In the genomic region with DNA sequence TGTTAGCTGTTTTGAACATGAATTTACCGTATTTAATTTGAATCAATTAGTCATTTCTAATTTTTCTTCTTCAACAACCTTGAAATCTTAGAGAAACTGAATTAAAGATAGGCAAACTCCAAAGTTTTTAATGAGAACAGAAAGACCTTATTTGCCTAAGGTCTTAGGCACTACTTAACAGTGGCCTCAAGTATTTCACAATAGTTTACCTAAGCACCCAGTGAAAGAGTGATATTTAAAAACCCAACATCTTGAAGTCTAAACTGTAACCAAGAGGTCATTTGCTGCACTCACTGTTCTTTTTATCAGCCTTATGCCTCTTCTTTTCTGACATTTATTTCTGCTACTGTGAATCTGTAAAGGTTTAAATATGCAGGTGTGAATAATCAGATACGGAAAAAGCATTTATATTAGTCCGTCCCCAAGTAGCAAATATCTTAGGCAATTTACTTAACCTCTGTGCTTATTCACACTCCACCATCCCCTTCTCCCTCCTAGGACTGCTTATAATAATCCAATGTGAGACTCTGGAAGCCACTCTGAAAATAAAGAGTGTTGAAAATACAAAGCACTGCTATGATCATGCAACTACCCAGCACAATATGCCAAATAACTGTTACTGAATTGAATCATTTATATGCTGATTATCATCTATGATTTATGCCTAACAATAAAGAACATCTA, we compare ENCODE assay signal across 19 cellular contexts.
DNase-seq lines count a peak whose midpoint lies in the region; ATAC-seq and TF ChIP-seq lines count a peak whose summit lies in the region.
"Had no signal": no experiment of that assay in that cellular context is flagged by ENCODE, and none has a peak within 500 bp of the region (broad histone marks: within the 10 kb centered on the region; RNA-seq: fewer than 3 reads in every experiment).

No MANE protein-coding gene starts in this region.

- no peaks in the 10 kb centered on the region for H3K9me3 Mint-ChIP-seq in glutamatergic neuron (ENCODE audit: unreplicated experiment)
- no peaks in the 10 kb centered on the region for H3K9me3 Mint-ChIP-seq in activated CD4-positive, alpha-beta T cell treated with anti-CD3 and anti-CD28 coated beads for 36 hours (ENCODE audit: low read depth)
- H3K9me3 Mint-ChIP-seq: CD4-positive, alpha-beta T cell; H9 had no signal

- ATAC-seq in aorta (ENCODE audit: low FRiP score), result no peak
- no peak for ATAC-seq in activated CD4-positive, alpha-beta T cell treated with anti-CD3 and anti-CD28 coated beads for 36 hours

- H3K36me3 Mint-ChIP-seq in glutamatergic neuron (ENCODE audit: unreplicated experiment), result no peaks in the 10 kb centered on the region
- no peaks in the 10 kb centered on the region for H3K36me3 Mint-ChIP-seq in activated CD4-positive, alpha-beta T cell treated with anti-CD3 and anti-CD28 coated beads for 36 hours (ENCODE audit: low read depth)

- H3K4me1 ChIP-seq in aorta (ENCODE audit: control insufficient read depth in 1 of 2, insufficient read depth in 2 of 2, low read length in 2 of 2), result no peaks in the 10 kb centered on the region
- H3K4me1 ChIP-seq: BLaER1 had no signal

- no peaks in the 10 kb centered on the region for H3K27me3 Mint-ChIP-seq in glutamatergic neuron (ENCODE audit: unreplicated experiment)
- no peaks in the 10 kb centered on the region for H3K27me3 Mint-ChIP-seq in activated CD4-positive, alpha-beta T cell treated with anti-CD3 and anti-CD28 coated beads for 36 hours
- H3K27me3 Mint-ChIP-seq: CD4-positive, alpha-beta T cell had no signal

- TF ChIP-seq EP300 in Ishikawa (IDR thresholded peaks at IDR 0.05; ENCODE audit: borderline replicate concordance), result no peak

- no peaks in the 10 kb centered on the region for H3K27me3 ChIP-seq in aorta (ENCODE audit: control insufficient read depth in 1 of 2, insufficient read depth in 2 of 2, low read length in 1 of 2)
- H3K27me3 ChIP-seq: BLaER1 had no signal

- no peaks in the 10 kb centered on the region for H3K9me3 ChIP-seq in aorta (ENCODE audit: control insufficient read depth, low read length)
- H3K9me3 ChIP-seq: BLaER1, SK-N-SH had no signal

- H3K4me1 Mint-ChIP-seq in glutamatergic neuron (ENCODE audit: low read depth, unreplicated experiment), result peaks cover 20% of the 10 kb centered on the region
- peaks cover 11% of the 10 kb centered on the region for H3K4me1 Mint-ChIP-seq in activated CD4-positive, alpha-beta T cell treated with anti-CD3 and anti-CD28 coated beads for 36 hours

- no peak for TF ChIP-seq CTCF in glutamatergic neuron (IDR thresholded peaks at IDR 0.05; ENCODE audit: partially characterized antibody, unreplicated experiment)

- H3K4me3 Mint-ChIP-seq in glutamatergic neuron (ENCODE audit: unreplicated experiment), result no peak overlapping the region
- H3K4me3 Mint-ChIP-seq in activated CD4-positive, alpha-beta T cell treated with anti-CD3 and anti-CD28 coated beads for 36 hours, result no peak overlapping the region
- H3K4me3 Mint-ChIP-seq: CD4-positive, alpha-beta T cell; H9 had no signal

- no peak overlapping the region for H3K27ac ChIP-seq in aorta (ENCODE audit: low read depth in 1 of 2, low read length in 2 of 2)
- H3K27ac ChIP-seq: BLaER1, HL-60, PC-9 had no signal

- 85 to 89% methylated on average over 3 of the region's 3 CpGs for WGBS in aorta, 2 donors

- H3K36me3 ChIP-seq in aorta (ENCODE audit: control insufficient read depth in 1 of 2, insufficient read depth in 2 of 2, low read length in 1 of 2), result no peaks in the 10 kb centered on the region
- H3K36me3 ChIP-seq: BLaER1 had no signal

- DNase-seq in DMS53 treated with DMSO at 0.1 percent for 48 hours (lab: John Stamatoyannopoulos, UW; ENCODE audit: unreplicated experiment), result peak; percentile 49
- no peak for DNase-seq in glutamatergic neuron
- DNase-seq in renal cortical epithelial cell (ENCODE audit: low read depth), result peak; percentile 27
- DNase-seq in aorta, result no peak
- no peak for DNase-seq in NCI-H446 treated with DMSO at 0.1 percent for 48 hours (lab: John Stamatoyannopoulos, UW)
- no peak for DNase-seq in activated CD4-positive, alpha-beta T cell treated with anti-CD3 and anti-CD28 coated beads for 36 hours
- DNase-seq: ACHN; CD4-positive, alpha-beta T cell; COR-L47; H9; NCI-H187; NCI-H510A; PC-9; RPMI8226; SHP77 treated with DMSO at 0.1 percent for 48 hours; SK-N-SH had no signal

- H3K4me3 ChIP-seq in aorta (ENCODE audit: low read length in 2 of 2), result no peak overlapping the region
- H3K4me3 ChIP-seq: BLaER1, PC-9 had no signal

- intact Hi-C loops in aorta (cut with DNase I), result no loop called here
- intact Hi-C loops in activated CD4-positive, alpha-beta T cell treated with anti-CD3 and anti-CD28 coated beads for 36 hours (cut with DNase I, micrococcal nuclease), result no loop called here

- POLR2A ChIA-PET in activated CD4-positive, alpha-beta T cell treated with anti-CD3 and anti-CD28 coated beads for 36 hours (lab: Charles Lee), result no interaction called here

- TF ChIP-seq RAD21 in Ishikawa (IDR thresholded peaks at IDR 0.05; ENCODE audit: low read depth), result no peak

- CTCF ChIA-PET in activated CD4-positive, alpha-beta T cell treated with anti-CD3 and anti-CD28 coated beads for 36 hours (lab: Charles Lee), result no interaction called here

- H3K27ac Mint-ChIP-seq in glutamatergic neuron (ENCODE audit: unreplicated experiment), result peak overlapping the region; percentile 45
- no peak overlapping the region for H3K27ac Mint-ChIP-seq in activated CD4-positive, alpha-beta T cell treated with anti-CD3 and anti-CD28 coated beads for 36 hours
- H3K27ac Mint-ChIP-seq: CD4-positive, alpha-beta T cell; H9 had no signal

TF ChIP-seq in Ishikawa, 13 proteins besides CTCF, POLR2A, EP300 and RAD21:
- TF ChIP-seq, protein P1, sequence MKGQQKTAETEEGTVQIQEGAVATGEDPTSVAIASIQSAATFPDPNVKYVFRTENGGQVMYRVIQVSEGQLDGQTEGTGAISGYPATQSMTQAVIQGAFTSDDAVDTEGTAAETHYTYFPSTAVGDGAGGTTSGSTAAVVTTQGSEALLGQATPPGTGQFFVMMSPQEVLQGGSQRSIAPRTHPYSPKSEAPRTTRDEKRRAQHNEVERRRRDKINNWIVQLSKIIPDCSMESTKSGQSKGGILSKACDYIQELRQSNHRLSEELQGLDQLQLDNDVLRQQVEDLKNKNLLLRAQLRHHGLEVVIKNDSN (IDR thresholded peaks at IDR 0.05), result no peak
- TF ChIP-seq, protein P2, sequence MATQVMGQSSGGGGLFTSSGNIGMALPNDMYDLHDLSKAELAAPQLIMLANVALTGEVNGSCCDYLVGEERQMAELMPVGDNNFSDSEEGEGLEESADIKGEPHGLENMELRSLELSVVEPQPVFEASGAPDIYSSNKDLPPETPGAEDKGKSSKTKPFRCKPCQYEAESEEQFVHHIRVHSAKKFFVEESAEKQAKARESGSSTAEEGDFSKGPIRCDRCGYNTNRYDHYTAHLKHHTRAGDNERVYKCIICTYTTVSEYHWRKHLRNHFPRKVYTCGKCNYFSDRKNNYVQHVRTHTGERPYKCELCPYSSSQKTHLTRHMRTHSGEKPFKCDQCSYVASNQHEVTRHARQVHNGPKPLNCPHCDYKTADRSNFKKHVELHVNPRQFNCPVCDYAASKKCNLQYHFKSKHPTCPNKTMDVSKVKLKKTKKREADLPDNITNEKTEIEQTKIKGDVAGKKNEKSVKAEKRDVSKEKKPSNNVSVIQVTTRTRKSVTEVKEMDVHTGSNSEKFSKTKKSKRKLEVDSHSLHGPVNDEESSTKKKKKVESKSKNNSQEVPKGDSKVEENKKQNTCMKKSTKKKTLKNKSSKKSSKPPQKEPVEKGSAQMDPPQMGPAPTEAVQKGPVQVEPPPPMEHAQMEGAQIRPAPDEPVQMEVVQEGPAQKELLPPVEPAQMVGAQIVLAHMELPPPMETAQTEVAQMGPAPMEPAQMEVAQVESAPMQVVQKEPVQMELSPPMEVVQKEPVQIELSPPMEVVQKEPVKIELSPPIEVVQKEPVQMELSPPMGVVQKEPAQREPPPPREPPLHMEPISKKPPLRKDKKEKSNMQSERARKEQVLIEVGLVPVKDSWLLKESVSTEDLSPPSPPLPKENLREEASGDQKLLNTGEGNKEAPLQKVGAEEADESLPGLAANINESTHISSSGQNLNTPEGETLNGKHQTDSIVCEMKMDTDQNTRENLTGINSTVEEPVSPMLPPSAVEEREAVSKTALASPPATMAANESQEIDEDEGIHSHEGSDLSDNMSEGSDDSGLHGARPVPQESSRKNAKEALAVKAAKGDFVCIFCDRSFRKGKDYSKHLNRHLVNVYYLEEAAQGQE (IDR thresholded peaks at IDR 0.05; ENCODE audit: low read depth), result no peak
- 0 out of 2 replicates have a peak, but pooled peaks have one; percentile 5 for TF ChIP-seq CEBPB (IDR thresholded peaks at IDR 0.05)
- TF ChIP-seq, protein P3, sequence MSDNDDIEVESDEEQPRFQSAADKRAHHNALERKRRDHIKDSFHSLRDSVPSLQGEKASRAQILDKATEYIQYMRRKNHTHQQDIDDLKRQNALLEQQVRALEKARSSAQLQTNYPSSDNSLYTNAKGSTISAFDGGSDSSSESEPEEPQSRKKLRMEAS (IDR thresholded peaks at IDR 0.05), result no peak

Comparison
In these comparisons a context has a peak if more than half of its experiments do, and no peak if none do; other contexts are left out.
1. DNase-seq: peak in DMS53 treated with DMSO at 0.1 percent for 48 hours (single experiment) and renal cortical epithelial cell (single experiment); none in glutamatergic neuron (single experiment), aorta (0 of 2), NCI-H446 treated with DMSO at 0.1 percent for 48 hours (single experiment) and activated CD4-positive, alpha-beta T cell treated with anti-CD3 and anti-CD28 coated beads for 36 hours (single experiment).